3 cellular contexts compared by ENCODE assay signal in genomic region chr7:83673291-83673690, GRCh38. TPM values are rescaled to one million over a fixed set of nuclear protein-coding genes. Genes with fewer than 3 reads are reported as not detected.
"Had no signal": no experiment of that assay in that cellular context is flagged by ENCODE, and none has a peak within 500 bp of the region (broad histone marks: within the 10 kb centered on the region; RNA-seq: fewer than 3 reads in every experiment).

No MANE protein-coding gene starts in this region.

RNA-seq across cellular contexts. Expression of gene SEMA3E, which starts 24.4 kb away (rescaled TPM):
- total RNA-seq: HepG2, HT1080 had no signal
- polyA plus RNA-seq: HepG2, IgD-negative memory B cell had no signal
